14 cellular contexts compared by ENCODE assay signal in genomic region chr20:41309817-41310216, GRCh38. TPM values are rescaled to one million over a fixed set of nuclear protein-coding genes. Genes with fewer than 3 reads are reported as not detected.
DNase-seq lines count a peak whose midpoint lies in the region; ATAC-seq and TF ChIP-seq lines count a peak whose summit lies in the region.
"Had no signal": no experiment of that assay in that cellular context is flagged by ENCODE, and none has a peak within 500 bp of the region (broad histone marks: within the 10 kb centered on the region; RNA-seq: fewer than 3 reads in every experiment).

No MANE protein-coding gene starts in this region.

- H3K36me3 ChIP-seq in PC-3 (ENCODE audit: low read depth, low read length) (0 out of 2 replicates have a peak, but pooled peaks cover 6% of the 10 kb centered on the region), mesenchymal stem cell (ENCODE audit: control insufficient read depth in 1 of 2, insufficient read depth in 2 of 2, low read depth in 1 of 2, low read length in 2 of 2) (peaks cover 0 to 14% of the 10 kb centered on the region in 2 experiments)
- H3K36me3 ChIP-seq in effector memory CD4-positive, alpha-beta T cell (ENCODE audit: control insufficient read depth, insufficient read depth, low read length) = no peaks in the 10 kb centered on the region
- H3K36me3 ChIP-seq: SJSA1 had no signal

- peak overlapping the region; percentile 80 for H2BK15ac ChIP-seq in mesenchymal stem cell (ENCODE audit: low read depth, poor library complexity, severe bottlenecking)

- peaks cover 8% of the 10 kb centered on the region; the same call in 1 of the 2 replicates for H3K4me1 ChIP-seq in PC-3 (ENCODE audit: insufficient read depth, low read length)
- peaks cover 8% of the 10 kb centered on the region for H3K4me1 ChIP-seq in mesenchymal stem cell (ENCODE audit: control insufficient read depth, insufficient read depth, low read depth, low read length)
- H3K4me1 ChIP-seq in effector memory CD4-positive, alpha-beta T cell (ENCODE audit: control insufficient read depth, insufficient read depth, low read length, poor library complexity, severe bottlenecking) = no peaks in the 10 kb centered on the region

- no peaks in the 10 kb centered on the region for H3K9me2 ChIP-seq in PC-3 (replicated peaks; ENCODE audit: low read length)

- H3K36me3 Mint-ChIP-seq in chondrocyte (ENCODE audit: low read depth) = no peaks in the 10 kb centered on the region

- peak; percentile 67 for ATAC-seq in PC-3

- no peak overlapping the region for H2BK5ac ChIP-seq in mesenchymal stem cell (ENCODE audit: low read depth, low read length, poor library complexity, severe bottlenecking)

- H3K9ac ChIP-seq in PC-3 (ENCODE audit: low read length) (no peak overlapping the region), mesenchymal stem cell (ENCODE audit: low read length) (peak overlapping the region; percentile 77)

- H3K18ac ChIP-seq in mesenchymal stem cell (ENCODE audit: low read depth in 1 of 2, low read length in 2 of 2) = peak overlapping the region; percentile 78 to 87

- H3K27me3 Mint-ChIP-seq in chondrocyte (ENCODE audit: low read depth) = no peaks in the 10 kb centered on the region
- H3K27me3 Mint-ChIP-seq: CD4-positive, alpha-beta T cell had no signal

- H3K27ac ChIP-seq in PC-3 (ENCODE audit: low read length) = no peak overlapping the region
- peak overlapping the region; percentile 25 for H3K27ac ChIP-seq in mesenchymal stem cell (ENCODE audit: low read length, poor library complexity, severe bottlenecking)
- no peak overlapping the region for H3K27ac ChIP-seq in effector memory CD4-positive, alpha-beta T cell (ENCODE audit: insufficient read depth, low read length, poor library complexity, severe bottlenecking)

- CTCF ChIA-PET in PC-3 (lab: Charles Lee) = no interaction called here

- no peak overlapping the region for H3K4me3 Mint-ChIP-seq in chondrocyte (ENCODE audit: unreplicated experiment)
- H3K4me3 Mint-ChIP-seq: CD4-positive, alpha-beta T cell had no signal

- H3K79me1 ChIP-seq in mesenchymal stem cell (replicated peaks; ENCODE audit: low read length, poor library complexity, severe bottlenecking) = peaks cover 19% of the 10 kb centered on the region

- 33% methylated on average over 2 of the region's 2 CpGs for WGBS in mesenchymal stem cell

- H3K9me3 ChIP-seq in PC-3 (ENCODE audit: low read length) (no peaks in the 10 kb centered on the region), mesenchymal stem cell (ENCODE audit: control insufficient read depth, low read length) (no peaks in the 10 kb centered on the region)
- no peaks in the 10 kb centered on the region for H3K9me3 ChIP-seq in effector memory CD4-positive, alpha-beta T cell (ENCODE audit: control insufficient read depth, low read length)

- H3K9me3 Mint-ChIP-seq in chondrocyte (ENCODE audit: low read depth) = no peaks in the 10 kb centered on the region
- H3K9me3 Mint-ChIP-seq: CD4-positive, alpha-beta T cell had no signal

- H2BK12ac ChIP-seq in mesenchymal stem cell (ENCODE audit: low read length in 2 of 2) = peak overlapping the region; percentile 37 to 91

- peak overlapping the region; percentile 77 for H2BK120ac ChIP-seq in mesenchymal stem cell (ENCODE audit: low read depth, low read length)

- H2AK5ac ChIP-seq in mesenchymal stem cell (ENCODE audit: low read length, severe bottlenecking) = peak overlapping the region; percentile 64

- in situ Hi-C loops in Caki2 (cut with HindIII; ENCODE audit: low pct_unique_long_range_greater_than_20kb, low sequenced_read_pairs) = no loop called here

- peak overlapping the region; percentile 85 for H4K91ac ChIP-seq in mesenchymal stem cell (ENCODE audit: low read length)

- peaks cover 46% of the 10 kb centered on the region for H3K4me1 Mint-ChIP-seq in chondrocyte (ENCODE audit: low read depth)

- peak overlapping the region; percentile 81 for H3K27ac Mint-ChIP-seq in chondrocyte (ENCODE audit: unreplicated experiment)
- H3K27ac Mint-ChIP-seq: CD4-positive, alpha-beta T cell had no signal

- BruUV-seq in PC-3 (replicated peaks; lab: Mats Ljungman, UMichigan) = no TSS peak

- POLR2A ChIA-PET in PC-3 (lab: Charles Lee; ENCODE audit: unreplicated experiment) = no interaction called here

- H4K20me1 ChIP-seq in PC-3 (ENCODE audit: low read length) = no peaks in the 10 kb centered on the region

- no peaks in the 10 kb centered on the region for H3F3A ChIP-seq in PC-3 (ENCODE audit: low read length, unreplicated experiment)

- peak overlapping the region in 1 of 2 experiments; percentile 30 for H3K4ac ChIP-seq in mesenchymal stem cell (ENCODE audit: low read depth in 1 of 2, low read length in 2 of 2)

- peak overlapping the region in 1 of 2 experiments; percentile 77 for H3K14ac ChIP-seq in mesenchymal stem cell (ENCODE audit: low read length in 2 of 2)

- H3K27me3 ChIP-seq in PC-3 (ENCODE audit: low read length) (no peaks in the 10 kb centered on the region), mesenchymal stem cell (ENCODE audit: control insufficient read depth in 1 of 2, insufficient read depth in 1 of 2, low read length in 2 of 2) (no peaks in the 10 kb centered on the region)
- H3K27me3 ChIP-seq in effector memory CD4-positive, alpha-beta T cell (replicated peaks; ENCODE audit: control insufficient read depth, insufficient read depth, low read length, poor library complexity, severe bottlenecking) = no peaks in the 10 kb centered on the region
- H3K27me3 ChIP-seq: SJSA1 had no signal

- H3K23ac ChIP-seq in mesenchymal stem cell (ENCODE audit: low read length in 2 of 2) = peak overlapping the region in 1 of 2 experiments; percentile 5

- intact Hi-C loops in PC-3 (cut with micrococcal nuclease) = no loop called here

- H3K4me3 ChIP-seq in PC-3 (ENCODE audit: low read length) (no peak overlapping the region), mesenchymal stem cell (ENCODE audit: insufficient read depth in 1 of 2, low read depth in 1 of 2, low read length in 2 of 2) (peak overlapping the region in 1 of 2 experiments; percentile 22)
- H3K4me3 ChIP-seq in effector memory CD4-positive, alpha-beta T cell (ENCODE audit: insufficient read depth, low read depth, low read length, poor library complexity, severe bottlenecking) = no peak overlapping the region
- H3K4me3 ChIP-seq: SJSA1 had no signal

- H3K4me2 ChIP-seq in PC-3 (ENCODE audit: low read length) (no peak overlapping the region), mesenchymal stem cell (ENCODE audit: low read length, poor library complexity, severe bottlenecking) (peak overlapping the region; percentile 2)

- TF ChIP-seq CTCF in PC-3 (conservative IDR thresholded peaks at IDR 0.05; ENCODE audit: low read depth, low read length) (no peak), chondrocyte (IDR thresholded peaks at IDR 0.05) (no peak)

- H3K79me2 ChIP-seq in PC-3 (ENCODE audit: low read length) = peaks cover 53% of the 10 kb centered on the region

- H2AFZ ChIP-seq in PC-3 (ENCODE audit: low read length) (no peak overlapping the region), mesenchymal stem cell (ENCODE audit: low read depth, low read length) (no peak overlapping the region)

- H4K8ac ChIP-seq in mesenchymal stem cell (ENCODE audit: low read length) = peak overlapping the region; percentile 61

- peak; percentile 34 for DNase-seq in Caki2 (ENCODE audit: low read depth)
- peak; percentile 50 for DNase-seq in PC-3
- DNase-seq in chondrocyte (ENCODE audit: low spot score) = no peak
- DNase-seq in mesenchymal stem cell = peak; percentile 74
- no peak for DNase-seq in H4 (ENCODE audit: low spot score)
- no peak for DNase-seq in DMS53 (lab: John Stamatoyannopoulos, UW)
- no peak for DNase-seq in DMS 273 treated with DMSO at 0.1 percent for 48 hours (lab: John Stamatoyannopoulos, UW)
- no peak for DNase-seq in effector memory CD4-positive, alpha-beta T cell
- DNase-seq: activated CD4-positive, alpha-beta T cell treated with anti-CD3 and anti-CD28 coated beads for 48 hours; activated gamma-delta T cell; CD4-positive, alpha-beta T cell; NCI-H1105; NCI-H526 had no signal

RNA-seq across cellular contexts. Expression of gene ZHX3, which starts 7.7 kb away (rescaled TPM):
- total RNA-seq in Caki2 (2014; rRNA removed; shearing (Covaris generic); ENCODE audit: low replicate concordance) = 3.5 and 5.9 TPM in 2 replicates
- total RNA-seq in PC-3 (2014; rRNA removed) = 14.0 and 16.2 TPM in 2 replicates
- 52.6 to 55.5 TPM (median 52.9 TPM) in 3 replicates for total RNA-seq in chondrocyte
- polyA plus RNA-seq in mesenchymal stem cell (2013, experiment 1 of 2) = 26.5 TPM
- 23.3 TPM for polyA plus RNA-seq in mesenchymal stem cell (2013, experiment 2 of 2)
- total RNA-seq in H4 (2014; rRNA removed; shearing (Covaris generic)) = 5.6 and 7.6 TPM in 2 replicates

RNA-seq across cellular contexts. Expression of gene LPIN3, which starts 30.8 kb away (rescaled TPM):
- 7.2 and 13.9 TPM in 2 replicates for total RNA-seq in Caki2 (2014; rRNA removed; shearing (Covaris generic); ENCODE audit: low replicate concordance)
- 24.1 and 27.9 TPM in 2 replicates for total RNA-seq in PC-3 (2014; rRNA removed)
- total RNA-seq in chondrocyte = 3.3 to 5.1 TPM (median 3.5 TPM) in 3 replicates
- polyA plus RNA-seq in mesenchymal stem cell (2013, experiment 1 of 2) = 8.1 TPM
- polyA plus RNA-seq in mesenchymal stem cell (2013, experiment 2 of 2) = 8.1 TPM
- 0.33 and 0.79 TPM in 2 replicates for total RNA-seq in H4 (2014; rRNA removed; shearing (Covaris generic))
- total RNA-seq: SJSA1 had no signal

RNA-seq across cellular contexts. Expression of gene EMILIN3, which starts 56.8 kb away (rescaled TPM):
- not detected in 2 replicates for total RNA-seq in Caki2 (2014; rRNA removed; shearing (Covaris generic); ENCODE audit: low replicate concordance)
- total RNA-seq in PC-3 (2014; rRNA removed) (not detected in 2 replicates), chondrocyte (0.46 to 1.2 TPM (median 0.47 TPM) in 3 replicates)
- 0.08 TPM for polyA plus RNA-seq in mesenchymal stem cell (2013, experiment 1 of 2)
- polyA plus RNA-seq in mesenchymal stem cell (2013, experiment 2 of 2) = 0.11 TPM
- total RNA-seq in H4 (2014; rRNA removed; shearing (Covaris generic)) = not detected in 2 replicates
- total RNA-seq: SJSA1 had no signal

Comparison
In these comparisons a context has a peak if more than half of its experiments do, and no peak if none do; other contexts are left out.
1. DNase-seq: peak in Caki2 (single experiment), PC-3 (single experiment) and mesenchymal stem cell (single experiment); none in chondrocyte (single experiment), H4 (single experiment), DMS53 (single experiment), DMS 273 treated with DMSO at 0.1 percent for 48 hours (single experiment) and effector memory CD4-positive, alpha-beta T cell (0 of 3).